Comparison of ENCODE assay signal across 10 cellular contexts in genomic region chr11:45993438-45994064, GRCh38.
A peak's percentile ranks its signal among the peaks of the same experiment; 100 is the strongest.
DNase-seq lines count a peak whose midpoint lies in the region; ATAC-seq and TF ChIP-seq lines count a peak whose summit lies in the region.
"Had no signal": no experiment of that assay in that cellular context is flagged by ENCODE, and none has a peak within 500 bp of the region (broad histone marks: within the 10 kb centered on the region; RNA-seq: fewer than 3 reads in every experiment).

No MANE protein-coding gene starts in this region.

- TF ChIP-seq CTCF in WTC11 (IDR thresholded peaks at IDR 0.05), result no peak
- TF ChIP-seq CTCF in nephron (IDR thresholded peaks at IDR 0.05; ENCODE audit: unreplicated experiment in 3 of 3), result no peak
- TF ChIP-seq CTCF in activated CD8-positive, alpha-beta T cell treated with anti-CD3 and anti-CD28 coated beads for 36 hours (IDR thresholded peaks at IDR 0.05), result no peak

- DNase-seq in AG20443 (ENCODE audit: low spot score) (peak; percentile 23), WTC11 (ENCODE audit: low spot score) (no peak), foreskin melanocyte (peak; percentile 42), NOMO-1 treated with DMSO at 0.1 percent for 48 hours (lab: John Stamatoyannopoulos, UW; ENCODE audit: unreplicated experiment) (no peak), NCI-H187 (lab: John Stamatoyannopoulos, UW) (no peak), DMS79 (lab: John Stamatoyannopoulos, UW) (no peak)
- DNase-seq in activated CD8-positive, alpha-beta T cell treated with anti-CD3 and anti-CD28 coated beads for 36 hours, result no peak
- DNase-seq: Kasumi-1, naive B cell had no signal

- no peaks in the 10 kb centered on the region for H3K9me3 Mint-ChIP-seq in WTC11
- no peaks in the 10 kb centered on the region for H3K9me3 Mint-ChIP-seq in nephron
- no peaks in the 10 kb centered on the region for H3K9me3 Mint-ChIP-seq in activated CD8-positive, alpha-beta T cell treated with anti-CD3 and anti-CD28 coated beads for 36 hours
- H3K9me3 Mint-ChIP-seq: naive B cell had no signal

- intact Hi-C loops in activated CD8-positive, alpha-beta T cell treated with anti-CD3 and anti-CD28 coated beads for 36 hours (cut with micrococcal nuclease), result no loop called here

- POLR2A ChIA-PET in WTC11 (lab: Charles Lee), result interaction anchor here (1.0 to 4.1 kb wide), 3 partner anchors 10 to 72 kb away, joined by 4 to 33 read pairs (median 12); partner anchors contain the start of gene LARGE2
- POLR2A ChIA-PET in activated CD8-positive, alpha-beta T cell treated with anti-CD3 and anti-CD28 coated beads for 36 hours (lab: Charles Lee), result no interaction called here

- no peaks in the 10 kb centered on the region for H3K27me3 Mint-ChIP-seq in WTC11 (ENCODE audit: low read depth)
- H3K27me3 Mint-ChIP-seq in nephron (ENCODE audit: low read depth), result no peaks in the 10 kb centered on the region
- H3K27me3 Mint-ChIP-seq in activated CD8-positive, alpha-beta T cell treated with anti-CD3 and anti-CD28 coated beads for 36 hours, result no peaks in the 10 kb centered on the region
- H3K27me3 Mint-ChIP-seq: naive B cell had no signal

- H3K4me1 Mint-ChIP-seq in WTC11 (peaks cover 52% of the 10 kb centered on the region), nephron (peaks cover 52% of the 10 kb centered on the region)
- no peaks in the 10 kb centered on the region for H3K4me1 Mint-ChIP-seq in activated CD8-positive, alpha-beta T cell treated with anti-CD3 and anti-CD28 coated beads for 36 hours (ENCODE audit: low read depth)

- H3K27ac Mint-ChIP-seq in WTC11 (peak overlapping the region; percentile 90), nephron (peak overlapping the region; percentile 31 to 52 (median 44))
- no peak overlapping the region for H3K27ac Mint-ChIP-seq in activated CD8-positive, alpha-beta T cell treated with anti-CD3 and anti-CD28 coated beads for 36 hours

- H3K36me3 Mint-ChIP-seq in WTC11, result no peaks in the 10 kb centered on the region
- H3K36me3 Mint-ChIP-seq in nephron (ENCODE audit: low read depth), result no peaks in the 10 kb centered on the region
- no peaks in the 10 kb centered on the region for H3K36me3 Mint-ChIP-seq in activated CD8-positive, alpha-beta T cell treated with anti-CD3 and anti-CD28 coated beads for 36 hours (ENCODE audit: low read depth)
- H3K36me3 Mint-ChIP-seq: naive B cell had no signal

- CTCF ChIA-PET in WTC11 (lab: Charles Lee), result interaction anchor here (0.6 to 7.3 kb wide), 9 partner anchors 8 to 121 kb away, joined by 3 to 66 read pairs (median 4); no protein-coding TSS in a partner anchor
- CTCF ChIA-PET in activated CD8-positive, alpha-beta T cell treated with anti-CD3 and anti-CD28 coated beads for 36 hours (lab: Charles Lee), result interaction anchor here (1.0 to 4.8 kb wide), 7 partner anchors 10 to 120 kb away, joined by 3 to 30 read pairs (median 6); no protein-coding TSS in a partner anchor

- ATAC-seq in WTC11, result no peak
- no peak for ATAC-seq in activated CD8-positive, alpha-beta T cell treated with anti-CD3 and anti-CD28 coated beads for 36 hours

- H3K4me3 Mint-ChIP-seq in WTC11 (no peak overlapping the region), nephron (no peak overlapping the region)
- H3K4me3 Mint-ChIP-seq in activated CD8-positive, alpha-beta T cell treated with anti-CD3 and anti-CD28 coated beads for 36 hours, result no peak overlapping the region
- H3K4me3 Mint-ChIP-seq: naive B cell had no signal

TF ChIP-seq in WTC11, 78 proteins besides CTCF, POLR2A, EP300 and RAD21:
- TF ChIP-seq ZBTB43 (CRISPR knock-in tag; IDR thresholded peaks at IDR 0.05), result no peak
- no peak for TF ChIP-seq ZNF396 (CRISPR knock-in tag; IDR thresholded peaks at IDR 0.05; ENCODE audit: borderline replicate concordance)
- no peak for TF ChIP-seq ESRRA (CRISPR knock-in tag; IDR thresholded peaks at IDR 0.05; ENCODE audit: borderline replicate concordance)
- TF ChIP-seq, protein P1, sequence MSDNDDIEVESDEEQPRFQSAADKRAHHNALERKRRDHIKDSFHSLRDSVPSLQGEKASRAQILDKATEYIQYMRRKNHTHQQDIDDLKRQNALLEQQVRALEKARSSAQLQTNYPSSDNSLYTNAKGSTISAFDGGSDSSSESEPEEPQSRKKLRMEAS (CRISPR knock-in tag; IDR thresholded peaks at IDR 0.05), result no peak
- TF ChIP-seq CBFB (CRISPR knock-in tag; IDR thresholded peaks at IDR 0.05; ENCODE audit: low read depth), result no peak
- no peak for TF ChIP-seq ZNF425 (CRISPR knock-in tag; conservative IDR thresholded peaks at IDR 0.05)
- TF ChIP-seq GABPB1 (CRISPR knock-in tag; IDR thresholded peaks at IDR 0.05), result no peak
- no peak for TF ChIP-seq NR2C2 (CRISPR knock-in tag; IDR thresholded peaks at IDR 0.05)
- no peak for TF ChIP-seq SMAD3 (CRISPR knock-in tag; IDR thresholded peaks at IDR 0.05; ENCODE audit: borderline replicate concordance)
- TF ChIP-seq FOXP1 (CRISPR knock-in tag; IDR thresholded peaks at IDR 0.05; ENCODE audit: borderline replicate concordance), result no peak
- TF ChIP-seq ZNF281 (CRISPR knock-in tag; IDR thresholded peaks at IDR 0.05), result no peak
- no peak for TF ChIP-seq HMGA2 (CRISPR knock-in tag; IDR thresholded peaks at IDR 0.05)
- TF ChIP-seq, protein P2, sequence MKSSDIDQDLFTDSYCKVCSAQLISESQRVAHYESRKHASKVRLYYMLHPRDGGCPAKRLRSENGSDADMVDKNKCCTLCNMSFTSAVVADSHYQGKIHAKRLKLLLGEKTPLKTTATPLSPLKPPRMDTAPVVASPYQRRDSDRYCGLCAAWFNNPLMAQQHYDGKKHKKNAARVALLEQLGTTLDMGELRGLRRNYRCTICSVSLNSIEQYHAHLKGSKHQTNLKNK (CRISPR knock-in tag; IDR thresholded peaks at IDR 0.05), result no peak
- TF ChIP-seq, protein P3, sequence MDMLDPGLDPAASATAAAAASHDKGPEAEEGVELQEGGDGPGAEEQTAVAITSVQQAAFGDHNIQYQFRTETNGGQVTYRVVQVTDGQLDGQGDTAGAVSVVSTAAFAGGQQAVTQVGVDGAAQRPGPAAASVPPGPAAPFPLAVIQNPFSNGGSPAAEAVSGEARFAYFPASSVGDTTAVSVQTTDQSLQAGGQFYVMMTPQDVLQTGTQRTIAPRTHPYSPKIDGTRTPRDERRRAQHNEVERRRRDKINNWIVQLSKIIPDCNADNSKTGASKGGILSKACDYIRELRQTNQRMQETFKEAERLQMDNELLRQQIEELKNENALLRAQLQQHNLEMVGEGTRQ (CRISPR knock-in tag; IDR thresholded peaks at IDR 0.05), result no peak
- no peak for TF ChIP-seq SOX15 (CRISPR knock-in tag; IDR thresholded peaks at IDR 0.05)
- no peak for TF ChIP-seq RELA (CRISPR knock-in tag; IDR thresholded peaks at IDR 0.05; ENCODE audit: borderline replicate concordance)

Comparison
In these comparisons a context has a peak if more than half of its experiments do, and no peak if none do; other contexts are left out.
1. DNase-seq: peak in AG20443 (single experiment) and foreskin melanocyte (single experiment); none in WTC11 (single experiment), NOMO-1 treated with DMSO at 0.1 percent for 48 hours (single experiment), NCI-H187 (0 of 2), activated CD8-positive, alpha-beta T cell treated with anti-CD3 and anti-CD28 coated beads for 36 hours (single experiment) and DMS79 (single experiment).